Comparison of ENCODE assay signal across 26 cellular contexts in the genomic region with DNA sequence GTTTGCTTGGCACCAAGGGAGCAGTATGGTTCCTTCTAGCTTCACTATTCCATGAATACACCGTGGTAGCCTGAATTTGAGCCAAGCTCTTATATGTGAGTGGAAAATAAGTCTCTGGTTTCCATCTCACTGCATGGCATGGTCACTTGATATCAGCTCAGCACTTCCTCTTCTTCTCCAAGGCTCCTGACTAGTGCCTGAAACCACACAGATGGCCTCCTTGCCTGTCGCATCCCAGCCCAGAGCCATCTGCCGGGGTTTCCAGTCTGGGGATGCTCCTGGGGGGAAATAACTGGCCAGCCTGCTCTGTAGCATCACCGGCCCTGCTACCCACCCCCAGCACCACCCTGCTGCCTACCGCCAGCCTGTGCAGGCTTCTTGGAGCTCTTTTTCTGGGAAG. TPM values are rescaled to one million over a fixed set of nuclear protein-coding genes. Genes with fewer than 3 reads are reported as not detected.
"Had no signal": no experiment of that assay in that cellular context is flagged by ENCODE, and none has a peak within 500 bp of the region (broad histone marks: within the 10 kb centered on the region; RNA-seq: fewer than 3 reads in every experiment).

No MANE protein-coding gene starts in this region.

- ATAC-seq: activated CD4-positive, CD25-positive, alpha-beta regulatory T cell treated with anti-CD3 and anti-CD28 coated beads, Interleukin-2, amount 50 U/mL, for 24 hours; body of pancreas; gastrocnemius medialis; heart left ventricle; left colon; sciatic nerve; stimulated activated memory B cell treated with anti-CD40 and anti-IgM and Interleukin-4, amounts not matched to agents 10 μg/mL and 1 μg/mL and 100 μg/mL, for 72 hours had no signal

- H3K27ac ChIP-seq: body of pancreas, cardiac muscle cell, esophagus squamous epithelium, gastrocnemius medialis, heart left ventricle, stomach, suprapubic skin, tibial nerve had no signal

- H3K4me3 ChIP-seq: body of pancreas, cardiac muscle cell, esophagus squamous epithelium, gastrocnemius medialis, heart left ventricle, smooth muscle cell, stomach, suprapubic skin, tibial nerve had no signal

- H3K4me2 ChIP-seq: smooth muscle cell had no signal

- H3K9me3 ChIP-seq: body of pancreas, esophagus squamous epithelium, gastrocnemius medialis, heart left ventricle, suprapubic skin, tibial nerve had no signal

- H3K4me1 ChIP-seq: body of pancreas, esophagus squamous epithelium, gastrocnemius medialis, heart left ventricle, stomach, suprapubic skin, tibial nerve had no signal

- H3K27me3 ChIP-seq: body of pancreas, gastrocnemius medialis, tibial nerve had no signal

- H3K36me3 ChIP-seq: cardiac muscle cell, esophagus squamous epithelium, gastrocnemius medialis, heart left ventricle, stomach, suprapubic skin, tibial nerve had no signal

- DNase-seq: activated CD4-positive, alpha-beta memory T cell treated with anti-CD3 and anti-CD28 coated beads, Interleukin-2, amount 10 ng/mL, durations not matched to agents 7 days and 5 days; activated CD4-positive, alpha-beta T cell treated with anti-CD3 and anti-CD28 coated beads, Interleukin-2, amount 10 ng/mL, durations not matched to agents 24 days and 14 days; activated gamma-delta T cell treated with Interleukin-2 at 50 U/mL for 16 hours; anterior cingulate cortex; body of pancreas; cortex of kidney; endodermal cell; esophagus squamous epithelium; gastrocnemius medialis; heart left ventricle; islet precursor cell; left colon; nephron progenitor cell; occipital lobe; posterior cingulate gyrus; stimulated activated CD4-positive, alpha-beta T cell treated with anti-CD3 and anti-CD28 coated beads, Interleukin-15, amount 100 ng/mL, for 24 hours; stomach; T-helper 9 cell had no signal

RNA-seq across cellular contexts. Expression of a gene that starts 7.7 kb away (rescaled TPM):
- total RNA-seq: activated CD4-positive, alpha-beta memory T cell treated with anti-CD3 and anti-CD28 coated beads, Interleukin-2, amount 10 ng/mL, durations not matched to agents 7 days and 5 days; activated CD4-positive, alpha-beta T cell treated with anti-CD3 and anti-CD28 coated beads, Interleukin-2, amount 10 ng/mL, durations not matched to agents 24 days and 14 days; cardiac muscle cell; esophagus squamous epithelium; gastrocnemius medialis; mononuclear cell; sciatic nerve; tibial nerve had no signal
- polyA plus RNA-seq: cardiac muscle cell had no signal
